8 cellular contexts compared by ENCODE assay signal in genomic region chr16:30429418-30429677, GRCh38. TPM values are rescaled to one million over a fixed set of nuclear protein-coding genes. Genes with fewer than 3 reads are reported as not detected.
DNase-seq lines count a peak whose midpoint lies in the region; ATAC-seq and TF ChIP-seq lines count a peak whose summit lies in the region.

No MANE protein-coding gene starts in this region.

- CTCF ChIA-PET in HEK293T (lab: Yijun Ruan, JAX): interaction anchor here (0.6 to 2.4 kb wide), 46 partner anchors 8 to 369 kb away, joined by 3 to 24 read pairs (median 4); partner anchors contain the start of genes CORO1A, SEPHS2, TBX6 and ZNF48

- peaks cover 11% of the 10 kb centered on the region for H3K36me3 Mint-ChIP-seq in HFFc6 (ENCODE audit: low read depth)

- H3K4me1 ChIP-seq in SJSA1 (replicated peaks) (peaks cover 16% of the 10 kb centered on the region), thoracic aorta (ENCODE audit: control insufficient read depth in 1 of 2, low read depth in 2 of 2) (peaks cover 0 to 18% of the 10 kb centered on the region in 2 donors)

- H3K9me3 ChIP-seq in SJSA1 (replicated peaks): no peaks in the 10 kb centered on the region
- no peaks in the 10 kb centered on the region for H3K9me3 ChIP-seq in thoracic aorta

- no peak for ATAC-seq in thoracic aorta (ENCODE audit: insufficient number of reproducible peaks, low FRiP score, low read depth)

- no peak overlapping the region for H3K27ac ChIP-seq in SJSA1
- peak overlapping the region; percentile 39 to 42 for H3K27ac ChIP-seq in thoracic aorta

- DNase-seq in HEK293T (ENCODE audit: extremely low spot score) (peak; percentile 40), SJSA1 (ENCODE audit: low read depth in 1 of 2, low spot score in 2 of 2) (no peak), iPS-NIHi7 (ENCODE audit: extremely low spot score) (peak; percentile 48), thoracic aorta (ENCODE audit: low spot score) (no peak), pons (ENCODE audit: low spot score) (no peak), HFFc6 (no peak), DMS153 treated with DMSO at 0.1 percent for 48 hours (lab: John Stamatoyannopoulos, UW; ENCODE audit: unreplicated experiment) (no peak)
- DNase-seq in activated CD4-positive, alpha-beta T cell treated with anti-CD3 and anti-CD28 coated beads, Interleukin-2, amount 50 U/mL, for 4 hours: no peak

- H3K4me1 Mint-ChIP-seq in HFFc6 (ENCODE audit: low read depth): no peaks in the 10 kb centered on the region

- peaks cover 6% of the 10 kb centered on the region for H3K27me3 Mint-ChIP-seq in HFFc6 (ENCODE audit: insufficient read depth)

- peak overlapping the region; percentile 60 for H3K4me3 ChIP-seq in SJSA1
- peak overlapping the region; percentile 82 for H3K4me3 ChIP-seq in thoracic aorta

- H3K9me3 Mint-ChIP-seq in HFFc6: no peaks in the 10 kb centered on the region

- POLR2A ChIA-PET in HEK293T (lab: Yijun Ruan, JAX): interaction anchor here (0.6 to 2.9 kb wide), 56 partner anchors 9 to 466 kb away, joined by 3 to 50 read pairs (median 5); partner anchors contain the start of genes ALDOA, CD2BP2, SEPHS2 and SRCAP

- H3K27me3 ChIP-seq in SJSA1 (replicated peaks) (no peaks in the 10 kb centered on the region), thoracic aorta (replicated peaks; ENCODE audit: insufficient read depth) (no peaks in the 10 kb centered on the region)

- H3K36me3 ChIP-seq in SJSA1: peaks cover 37% of the 10 kb centered on the region
- H3K36me3 ChIP-seq in thoracic aorta: no peaks in the 10 kb centered on the region

- no peak for TF ChIP-seq CTCF in thoracic aorta (IDR thresholded peaks at IDR 0.05)
- TF ChIP-seq CTCF in HFFc6 (IDR thresholded peaks at IDR 0.05): no peak

- H3K4me3 Mint-ChIP-seq in HFFc6: no peak overlapping the region

- no peak overlapping the region for H3K27ac Mint-ChIP-seq in HFFc6

TF ChIP-seq in HEK293T, 16 proteins besides CTCF, POLR2A, EP300 and RAD21:
- TF ChIP-seq SUZ12 (IDR thresholded peaks at IDR 0.05) (no peak), FOXM1 (IDR thresholded peaks at IDR 0.05; ENCODE audit: borderline replicate concordance) (no peak), CTBP1 (IDR thresholded peaks at IDR 0.05; ENCODE audit: borderline replicate concordance) (0 out of 2 replicates have a peak, but pooled peaks have one; percentile 43), PKNOX1 (IDR thresholded peaks at IDR 0.05) (no peak), ZNF384 (IDR thresholded peaks at IDR 0.05) (no peak)

RNA-seq across cellular contexts. Expression of gene DCTPP1, which starts 0.5 kb away (rescaled TPM):
- 10.5 and 31.6 TPM in 2 replicates for total RNA-seq in SJSA1 (2014; rRNA removed; shearing (Covaris generic))
- 10 to 100 TPM; 16.7 to 24.0 TPM for total RNA-seq in thoracic aorta
- 10 to 100 TPM; 24.9 to 37.9 (median 28.5) TPM for total RNA-seq in HFFc6 (2021; fragmentation: NEBNext Ultra II Directional; extraction: Animal tissue kit (Norgen Biotek cat#: 25700))

RNA-seq across cellular contexts. Expression of gene SEPHS2, which starts 16.3 kb away (rescaled TPM):
- total RNA-seq in SJSA1 (2014; rRNA removed; shearing (Covaris generic)): 4.3 and 8.2 TPM in 2 replicates
- 10 to 100 TPM; 18.1 to 30.3 TPM for total RNA-seq in thoracic aorta
- total RNA-seq in HFFc6 (2021; fragmentation: NEBNext Ultra II Directional; extraction: Animal tissue kit (Norgen Biotek cat#: 25700)): 10 to 100 TPM; 29.7 to 36.7 (median 31.1) TPM

RNA-seq across cellular contexts. Expression of gene ZNF771, which starts 21.9 kb away (rescaled TPM):
- 27.0 and 51.8 TPM in 2 replicates for total RNA-seq in SJSA1 (2014; rRNA removed; shearing (Covaris generic))
- total RNA-seq in thoracic aorta: 10 to 100 TPM; 21.8 to 25.7 TPM
- total RNA-seq in HFFc6 (2021; fragmentation: NEBNext Ultra II Directional; extraction: Animal tissue kit (Norgen Biotek cat#: 25700)): 10 to 100 TPM; 15.8 to 19.1 (median 16.8) TPM

RNA-seq across cellular contexts. Expression of gene ZNF48, which starts 34.1 kb away (rescaled TPM):
- 9.6 and 17.3 TPM in 2 replicates for total RNA-seq in SJSA1 (2014; rRNA removed; shearing (Covaris generic))
- total RNA-seq in thoracic aorta: 10 to 100 TPM; 10.9 to 11.1 TPM
- 1 to 10 TPM; 5.3 to 7.9 (median 6.1) TPM for total RNA-seq in HFFc6 (2021; fragmentation: NEBNext Ultra II Directional; extraction: Animal tissue kit (Norgen Biotek cat#: 25700))

RNA-seq across cellular contexts. Expression of gene ITGAL, which starts 43.2 kb away (rescaled TPM):
- total RNA-seq in SJSA1 (2014; rRNA removed; shearing (Covaris generic)): not detected in 2 replicates
- 1 to 10 TPM; 3.2 to 5.4 TPM for total RNA-seq in thoracic aorta
- total RNA-seq in HFFc6 (2021; fragmentation: NEBNext Ultra II Directional; extraction: Animal tissue kit (Norgen Biotek cat#: 25700)): not detected

Comparison
In these comparisons a context has a peak if more than half of its experiments do, and no peak if none do; other contexts are left out.
1. DNase-seq: peak in HEK293T (single experiment) and iPS-NIHi7 (single experiment); none in SJSA1 (0 of 2), thoracic aorta (single experiment), pons (single experiment), HFFc6 (single experiment), activated CD4-positive, alpha-beta T cell treated with anti-CD3 and anti-CD28 coated beads, Interleukin-2, amount 50 U/mL, for 4 hours (0 of 2) and DMS153 treated with DMSO at 0.1 percent for 48 hours (single experiment).